In genomic region chr4:39786838-39787237, GRCh38 we compare ENCODE assay signal across 19 cellular contexts.
DNase-seq lines count a peak whose midpoint lies in the region; ATAC-seq and TF ChIP-seq lines count a peak whose summit lies in the region.
"Had no signal": no experiment of that assay in that cellular context is flagged by ENCODE, and none has a peak within 500 bp of the region (broad histone marks: within the 10 kb centered on the region; RNA-seq: fewer than 3 reads in every experiment).

No MANE protein-coding gene starts in this region.

- 92% methylated on average over 2 of the region's 4 CpGs; no CpG with 5 or more reads in 1 of the 2 experiments for WGBS in IMR-90 (ENCODE audit: extremely low coverage in 2 of 2, insufficient read length in 1 of 2), 2 experiments
- 92% methylated on average over 4 of the region's 4 CpGs for WGBS in esophagus muscularis mucosa
- 76 to 82% (median 77%) methylated on average over 4 of the region's 4 CpGs for WGBS in ovary, 3 donors

- H3K18ac ChIP-seq in IMR-90 (ENCODE audit: low read depth, low read length) = no peak overlapping the region

- no peak overlapping the region for H4K8ac ChIP-seq in IMR-90 (ENCODE audit: low read depth in 2 of 2, low read length in 2 of 2)

- peaks cover 0 to 3% of the 10 kb centered on the region in 2 experiments; a peak in 1 of 4 replicates for H3K79me1 ChIP-seq in IMR-90 (ENCODE audit: low read depth in 1 of 2, low read length in 2 of 2)

- no peak overlapping the region for H2AK5ac ChIP-seq in IMR-90 (ENCODE audit: low read depth, low read length)

- no peak overlapping the region for H3K9ac ChIP-seq in IMR-90 (ENCODE audit: low read depth, low read length)
- H3K9ac ChIP-seq: KMS-11 had no signal

- dilution Hi-C loops in IMR-90 (cut with HindIII; ENCODE audit: low sequenced_read_pairs, unreplicated experiment) = no loop called here

- no peak overlapping the region for H3K4me2 ChIP-seq in IMR-90 (ENCODE audit: low read depth, low read length)
- H3K4me2 ChIP-seq: A549, KMS-11, PC-9 had no signal

- H2BK5ac ChIP-seq in IMR-90 (ENCODE audit: low read depth, low read length, poor library complexity, severe bottlenecking) = no peak overlapping the region

- peak overlapping the region; percentile 53 for H3K27ac Mint-ChIP-seq in stimulated activated naive B cell treated with anti-CD40 and anti-IgM and Interleukin-4, amounts not matched to agents 10 μg/mL and 1 μg/mL and 100 μg/mL, for 72 hours

- H3K9me3 ChIP-seq in IMR-90 (ENCODE audit: control insufficient read depth, insufficient read depth, low read length) (no peaks in the 10 kb centered on the region), WERI-Rb-1 (ENCODE audit: severe bottlenecking) (no peaks in the 10 kb centered on the region), esophagus muscularis mucosa (no peaks in the 10 kb centered on the region), ovary (no peaks in the 10 kb centered on the region), ascending aorta (no peaks in the 10 kb centered on the region)
- H3K9me3 ChIP-seq: A549 had no signal

- H3K27ac ChIP-seq in IMR-90 (ENCODE audit: insufficient read depth, low read length) (no peak overlapping the region), WERI-Rb-1 (no peak overlapping the region), esophagus muscularis mucosa (replicated peaks in 1 of 4) (no peak overlapping the region), ovary (no peak overlapping the region), ascending aorta (no peak overlapping the region)
- H3K27ac ChIP-seq: A549, KMS-11, PC-9 had no signal

- H3K36me3 Mint-ChIP-seq in stimulated activated naive B cell treated with anti-CD40 and anti-IgM and Interleukin-4, amounts not matched to agents 10 μg/mL and 1 μg/mL and 100 μg/mL, for 72 hours = peaks cover 0 to 4% of the 10 kb centered on the region in 2 donors
- H3K36me3 Mint-ChIP-seq: CD4-positive, alpha-beta memory T cell had no signal

- H3K4me3 ChIP-seq in IMR-90 (ENCODE audit: insufficient read depth, low read depth, low read length) (no peak overlapping the region), WERI-Rb-1 (ENCODE audit: low read depth, low read length) (no peak overlapping the region), esophagus muscularis mucosa (no peak overlapping the region), ovary (no peak overlapping the region), ascending aorta (no peak overlapping the region)
- H3K4me3 ChIP-seq: A549, PC-9 had no signal

- H3K36me3 ChIP-seq in IMR-90 (ENCODE audit: control insufficient read depth, insufficient read depth, low read length) = no peaks in the 10 kb centered on the region
- no peaks in the 10 kb centered on the region for H3K36me3 ChIP-seq in WERI-Rb-1
- H3K36me3 ChIP-seq in esophagus muscularis mucosa = peaks cover 0 to 16% (median 0%) of the 10 kb centered on the region in 4 donors
- no peaks in the 10 kb centered on the region for H3K36me3 ChIP-seq in ovary
- no peaks in the 10 kb centered on the region for H3K36me3 ChIP-seq in ascending aorta

- no peak overlapping the region for H2AK9ac ChIP-seq in IMR-90 (replicated peaks; ENCODE audit: low read depth, low read length, poor library complexity)

- no peaks in the 10 kb centered on the region for H3K27me3 Mint-ChIP-seq in stimulated activated naive B cell treated with anti-CD40 and anti-IgM and Interleukin-4, amounts not matched to agents 10 μg/mL and 1 μg/mL and 100 μg/mL, for 72 hours
- H3K27me3 Mint-ChIP-seq: CD4-positive, alpha-beta memory T cell had no signal

- H3K4me3 Mint-ChIP-seq in stimulated activated naive B cell treated with anti-CD40 and anti-IgM and Interleukin-4, amounts not matched to agents 10 μg/mL and 1 μg/mL and 100 μg/mL, for 72 hours = no peak overlapping the region
- H3K4me3 Mint-ChIP-seq: CD4-positive, alpha-beta memory T cell had no signal

- intact Hi-C loops in IMR-90 (cut with micrococcal nuclease) = no loop called here
- intact Hi-C loops in esophagus muscularis mucosa (cut with DNase I) = no loop called here
- intact Hi-C loops in ovary (cut with DNase I) = no loop called here
- intact Hi-C loops in ascending aorta (cut with DNase I) = no loop called here

- H3K14ac ChIP-seq in IMR-90 (replicated peaks; ENCODE audit: low read depth, low read length) = no peak overlapping the region

- H2AFZ ChIP-seq in IMR-90 (replicated peaks; ENCODE audit: low read length, poor library complexity) = no peak overlapping the region
- H2AFZ ChIP-seq: PC-9 had no signal

- DNase-seq in IMR-90 (no peak), WERI-Rb-1 (peak; percentile 4), esophagus muscularis mucosa (ENCODE audit: extremely low spot score) (peak; percentile 29), ovary (no peak), ascending aorta (ENCODE audit: low spot score in 2 of 2) (no peak)
- no peak for DNase-seq in stimulated activated naive B cell treated with anti-CD40 and anti-IgM and Interleukin-4, amounts not matched to agents 10 μg/mL and 1 μg/mL and 100 μg/mL, for 72 hours
- DNase-seq: C1 segment of cervical spinal cord; CD4-positive, alpha-beta memory T cell; COR-L47; MM.1S; NCI-H2029 treated with DMSO at 0.1 percent for 48 hours; NCI-H2227 treated with DMSO at 0.1 percent for 48 hours; NCI-H526 treated with DMSO at 0.1 percent for 48 hours; PC-9; RPMI8226; SHP77 treated with DMSO at 0.1 percent for 48 hours had no signal

- CTCF ChIA-PET in IMR-90 (lab: Yijun Ruan, JAX) = no interaction called here

- no peak for TF ChIP-seq CTCF in IMR-90 (conservative IDR thresholded peaks at IDR 0.05; ENCODE audit: low read depth, low read length)
- no peak for TF ChIP-seq CTCF in WERI-Rb-1 (IDR thresholded peaks at IDR 0.05; ENCODE audit: low read depth, low read length)
- no peak for TF ChIP-seq CTCF in esophagus muscularis mucosa (IDR thresholded peaks at IDR 0.05)
- TF ChIP-seq CTCF in ovary (IDR thresholded peaks at IDR 0.05) = no peak
- TF ChIP-seq CTCF in ascending aorta (IDR thresholded peaks at IDR 0.05) = no peak

- H3K23ac ChIP-seq in IMR-90 (ENCODE audit: low read depth, low read length) = no peak overlapping the region

- BruUV-seq in IMR-90 (replicated peaks; lab: Mats Ljungman, UMichigan) = no TSS peak

- H3K27me3 ChIP-seq in IMR-90 (ENCODE audit: control insufficient read depth, insufficient read depth, low read length) = no peaks in the 10 kb centered on the region
- no peaks in the 10 kb centered on the region for H3K27me3 ChIP-seq in WERI-Rb-1 (ENCODE audit: insufficient read depth, low read depth, severe bottlenecking)
- no peaks in the 10 kb centered on the region for H3K27me3 ChIP-seq in esophagus muscularis mucosa
- no peaks in the 10 kb centered on the region for H3K27me3 ChIP-seq in ovary
- H3K27me3 ChIP-seq in ascending aorta = no peaks in the 10 kb centered on the region

- H4K91ac ChIP-seq in IMR-90 (ENCODE audit: insufficient read depth, low read depth, low read length) = no peak overlapping the region

- ATAC-seq in IMR-90 (ENCODE audit: low read depth) = no peak
- no peak for ATAC-seq in stimulated activated naive B cell treated with anti-CD40 and anti-IgM and Interleukin-4, amounts not matched to agents 10 μg/mL and 1 μg/mL and 100 μg/mL, for 72 hours (replicated peaks)
- no peak for ATAC-seq in HG03139 (IDR thresholded peaks at IDR 0.05; ENCODE audit: unreplicated experiment)

- no peak overlapping the region for H3K56ac ChIP-seq in IMR-90 (ENCODE audit: extremely low read depth, insufficient read depth, low read length)

- no peaks in the 10 kb centered on the region for H4K20me1 ChIP-seq in IMR-90 (ENCODE audit: insufficient read depth, low read length)

- H2BK120ac ChIP-seq in IMR-90 (ENCODE audit: low read depth, low read length) = no peak overlapping the region

- no peak overlapping the region for H3K4ac ChIP-seq in IMR-90 (ENCODE audit: low read depth, low read length)

- TF ChIP-seq POLR2A in IMR-90 (IDR thresholded peaks at IDR 0.05; ENCODE audit: low read depth, low read length) (no peak), esophagus muscularis mucosa (IDR thresholded peaks at IDR 0.05; ENCODE audit: low read depth) (no peak), ovary (IDR thresholded peaks at IDR 0.05) (no peak)

- no peak overlapping the region for H4K5ac ChIP-seq in IMR-90 (ENCODE audit: low read depth, low read length)

- POLR2A ChIA-PET in IMR-90 (lab: Charles Lee; ENCODE audit: unreplicated experiment) = no interaction called here

- in situ Hi-C loops in IMR-90 (cut with MboI; ENCODE audit: low sequenced_read_pairs) = no loop called here

- no peak overlapping the region for H2BK20ac ChIP-seq in IMR-90 (ENCODE audit: low read depth, low read length)

- H3K4me1 Mint-ChIP-seq in stimulated activated naive B cell treated with anti-CD40 and anti-IgM and Interleukin-4, amounts not matched to agents 10 μg/mL and 1 μg/mL and 100 μg/mL, for 72 hours = peaks cover 0 to 2% of the 10 kb centered on the region in 2 donors
- H3K4me1 Mint-ChIP-seq: CD4-positive, alpha-beta memory T cell had no signal

- no peak for TF ChIP-seq RAD21 in IMR-90 (IDR thresholded peaks at IDR 0.05; ENCODE audit: low read length)

- H3K9me1 ChIP-seq in IMR-90 (ENCODE audit: insufficient read depth, low read length) = no peaks in the 10 kb centered on the region

- H3K9me3 Mint-ChIP-seq in stimulated activated naive B cell treated with anti-CD40 and anti-IgM and Interleukin-4, amounts not matched to agents 10 μg/mL and 1 μg/mL and 100 μg/mL, for 72 hours = no peaks in the 10 kb centered on the region

- no peak overlapping the region for H2BK15ac ChIP-seq in IMR-90 (ENCODE audit: low read depth, low read length)

- TF ChIP-seq EP300 in esophagus muscularis mucosa (IDR thresholded peaks at IDR 0.05) (no peak), ovary (IDR thresholded peaks at IDR 0.05) (no peak)

- H3K4me1 ChIP-seq in IMR-90 (ENCODE audit: control insufficient read depth, insufficient read depth, low read length) = no peaks in the 10 kb centered on the region
- H3K4me1 ChIP-seq in esophagus muscularis mucosa = no peaks in the 10 kb centered on the region
- no peaks in the 10 kb centered on the region for H3K4me1 ChIP-seq in ovary (ENCODE audit: insufficient read depth)
- no peaks in the 10 kb centered on the region for H3K4me1 ChIP-seq in ascending aorta
- H3K4me1 ChIP-seq: A549 had no signal

TF ChIP-seq in IMR-90, 13 proteins besides CTCF, POLR2A, EP300 and RAD21:
- TF ChIP-seq RCOR1 (IDR thresholded peaks at IDR 0.05; ENCODE audit: insufficient replicate concordance, low read length) (no peak), CEBPB (IDR thresholded peaks at IDR 0.05; ENCODE audit: low read depth, low read length) (peak; percentile 19; the same call in 1 of the 2 replicates)

Comparison
In these comparisons a context has a peak if more than half of its experiments do, and no peak if none do; other contexts are left out.
1. DNase-seq: peak in WERI-Rb-1 (single experiment) and esophagus muscularis mucosa (single experiment); none in IMR-90 (single experiment), stimulated activated naive B cell treated with anti-CD40 and anti-IgM and Interleukin-4, amounts not matched to agents 10 μg/mL and 1 μg/mL and 100 μg/mL, for 72 hours (single experiment), ovary (0 of 5) and ascending aorta (0 of 2).